In genomic region chr2:237590272-237591020, GRCh38 we compare ENCODE assay signal across 8 cellular contexts. TPM values are rescaled to one million over a fixed set of nuclear protein-coding genes. Genes with fewer than 3 reads are reported as not detected.
DNase-seq lines count a peak whose midpoint lies in the region; ATAC-seq and TF ChIP-seq lines count a peak whose summit lies in the region.

Gene RAB17 (minus strand): TSS chr2:237590734. CDS start chr2:237586154, 4,580 bp downstream.

- no peaks in the 10 kb centered on the region for H3K79me2 ChIP-seq in neural progenitor cell (ENCODE audit: low read depth)

- H3K4me2 ChIP-seq in neural progenitor cell: no peak within 1 kb of the TSS

- CTCF ChIA-PET in T-cell (lab: Charles Lee): interaction anchor here in 1 of 2 donors (0.7 kb wide), 1 partner anchor 78 kb away, joined by 3 read pairs; no protein-coding TSS in a partner anchor

- peak; percentile 93 for ATAC-seq in esophagus mucosa
- ATAC-seq in T-cell (replicated peaks in 1 of 4): no peak
- no peak for ATAC-seq in GM19455 (IDR thresholded peaks at IDR 0.05; ENCODE audit: unreplicated experiment)

- H3K4me1 ChIP-seq in neural progenitor cell: peaks cover 22% of the 10 kb centered on the region

- DNase-seq in DMS153 treated with DMSO at 0.1 percent for 48 hours (lab: John Stamatoyannopoulos, UW; ENCODE audit: unreplicated experiment): peak; percentile 36
- peak; percentile 75 for DNase-seq in NCI-H2196 (lab: John Stamatoyannopoulos, UW; ENCODE audit: unreplicated experiment)
- no peak for DNase-seq in neural progenitor cell (ENCODE audit: low spot score)
- DNase-seq in T-cell: no peak
- no peak for DNase-seq in globus pallidus (ENCODE audit: low spot score)
- DNase-seq in NAMALWA (ENCODE audit: low spot score): no peak

- H3K36me3 Mint-ChIP-seq in neural progenitor cell: no peaks in the 10 kb centered on the region
- H3K36me3 Mint-ChIP-seq in T-cell: no peaks in the 10 kb centered on the region

- H3K27me3 ChIP-seq in neural progenitor cell: peaks cover 22% of the 10 kb centered on the region

- H3K27me3 Mint-ChIP-seq in neural progenitor cell (ENCODE audit: insufficient read depth, low read depth): peaks cover 8% of the 10 kb centered on the region
- H3K27me3 Mint-ChIP-seq in T-cell: no peaks in the 10 kb centered on the region

- H4K20me1 ChIP-seq in neural progenitor cell (ENCODE audit: low read depth): peaks cover 18% of the 10 kb centered on the region

- no peak for TF ChIP-seq CTCF in neural progenitor cell (IDR thresholded peaks at IDR 0.05)

- H3K4me3 Mint-ChIP-seq in neural progenitor cell (no peak within 1 kb of the TSS), T-cell (peak within 1 kb of the TSS in 1 of 3 donors; percentile 11)

- POLR2A ChIA-PET in T-cell (lab: Charles Lee): interaction anchor here in 1 of 2 donors (0.5 kb wide), 1 partner anchor 27 kb away, joined by 3 read pairs; no protein-coding TSS in a partner anchor

- peaks cover 16% of the 10 kb centered on the region for H3F3A ChIP-seq in neural progenitor cell (ENCODE audit: low read depth)

- no peaks in the 10 kb centered on the region for H3K36me3 ChIP-seq in neural progenitor cell

- peaks cover 28% of the 10 kb centered on the region for H3K4me1 Mint-ChIP-seq in neural progenitor cell
- H3K4me1 Mint-ChIP-seq in T-cell: peaks cover 8 to 13% (median 8%) of the 10 kb centered on the region in 3 donors

- H3K9me3 Mint-ChIP-seq in neural progenitor cell (peaks cover 4% of the 10 kb centered on the region), T-cell (no peaks in the 10 kb centered on the region)

- no peak within 1 kb of the TSS for H2AFZ ChIP-seq in neural progenitor cell (replicated peaks)

- no peak within 1 kb of the TSS for H3K4me3 ChIP-seq in neural progenitor cell

- no peak within 1 kb of the TSS for H3K27ac ChIP-seq in neural progenitor cell

- no peaks in the 10 kb centered on the region for H3K9me3 ChIP-seq in neural progenitor cell (ENCODE audit: low read depth)

- no peak within 1 kb of the TSS for H3K9ac ChIP-seq in neural progenitor cell

- H3K27ac Mint-ChIP-seq in neural progenitor cell: peak within 1 kb of the TSS; percentile 7
- no peak within 1 kb of the TSS for H3K27ac Mint-ChIP-seq in T-cell

RNA-seq across cellular contexts. Expression of gene RAB17, which starts in this region (rescaled TPM):
- total RNA-seq in esophagus mucosa: 7.8 TPM
- 0.43 TPM in 1 of 2 replicates, not detected in the other for total RNA-seq in neural progenitor cell (ENCODE audit: low replicate concordance)
- total RNA-seq in T-cell: under 1 TPM in 3 of 5 donors, not detected in 2; 0.32 to 0.73 (median 0.62) TPM

Comparison
In these comparisons a context has a peak if more than half of its experiments do, and no peak if none do; other contexts are left out.
1. DNase-seq: peak in DMS153 treated with DMSO at 0.1 percent for 48 hours (single experiment) and NCI-H2196 (single experiment); none in neural progenitor cell (single experiment), T-cell (0 of 34), globus pallidus (single experiment) and NAMALWA (single experiment).